ENCODE assay signal across 10 cellular contexts in the genomic region with DNA sequence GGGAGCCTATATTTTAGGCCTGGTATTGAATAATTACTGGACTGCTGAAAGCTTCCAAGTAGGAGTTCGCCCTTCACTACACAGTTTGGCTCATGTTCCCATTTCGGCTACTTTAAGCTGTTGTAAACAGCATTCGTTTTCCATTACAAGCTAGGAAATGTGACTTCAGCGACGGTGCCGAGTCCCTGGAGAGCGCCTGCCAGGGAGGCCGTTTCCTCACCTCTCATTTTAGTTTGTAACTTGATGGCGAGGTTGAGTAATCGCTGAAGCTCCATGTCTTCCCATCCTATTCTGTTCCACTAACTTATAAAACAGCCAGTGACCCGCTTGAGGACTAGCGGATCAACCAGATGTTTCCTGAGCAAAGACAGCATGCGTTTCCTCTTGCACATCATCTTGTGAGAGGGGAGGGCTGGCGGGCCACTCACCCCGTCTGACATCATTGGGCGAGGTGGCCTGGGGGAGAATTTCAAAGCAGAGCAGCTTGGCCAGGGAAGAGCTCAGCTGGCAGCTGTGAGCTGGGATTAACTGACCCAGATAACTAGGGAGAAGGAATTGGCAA. TPM values are rescaled to one million over a fixed set of nuclear protein-coding genes. Genes with fewer than 3 reads are reported as not detected.
A peak's percentile ranks its signal among the peaks of the same experiment; 100 is the strongest.
DNase-seq lines count a peak whose midpoint lies in the region; ATAC-seq and TF ChIP-seq lines count a peak whose summit lies in the region.
"Had no signal": no experiment of that assay in that cellular context is flagged by ENCODE, and none has a peak within 500 bp of the region (broad histone marks: within the 10 kb centered on the region; RNA-seq: fewer than 3 reads in every experiment).

No MANE protein-coding gene starts in this region.

- no peak for TF ChIP-seq CTCF in BJ (IDR thresholded peaks at IDR 0.05; ENCODE audit: insufficient read depth, low read depth, low read length)

- H3K4me3 ChIP-seq in BJ (ENCODE audit: low read depth, low read length), result no peak overlapping the region

- POLR2A ChIA-PET in BJ (lab: Charles Lee), result no interaction called here

- H3K36me3 ChIP-seq in BJ (ENCODE audit: control insufficient read depth, insufficient read depth, low read length), result no peaks in the 10 kb centered on the region

- no peaks in the 10 kb centered on the region; the same call in 1 of the 2 replicates for H3K27me3 ChIP-seq in BJ (ENCODE audit: control insufficient read depth, insufficient read depth, low read length)

- peak; percentile 40 for DNase-seq in BJ (ENCODE audit: low read depth)
- peak; percentile 54 for DNase-seq in NCI-H2029 (lab: John Stamatoyannopoulos, UW)
- peak; percentile 85 for DNase-seq in fibroblast of gingiva (ENCODE audit: low read depth)
- DNase-seq in mucosa of gallbladder (ENCODE audit: low spot score), result peak; percentile 58
- DNase-seq in 8988T, result no peak
- DNase-seq in SKM-1 treated with dmso at 0.1 percent for 144 hours (lab: John Stamatoyannopoulos, UW; ENCODE audit: unreplicated experiment), result no peak
- DNase-seq: NCI-H2171 treated with DMSO at 0.1 percent for 48 hours, T-helper 17 cell had no signal

- ATAC-seq in HG03460 (IDR thresholded peaks at IDR 0.05; ENCODE audit: unreplicated experiment) (no peak), HG02610 (IDR thresholded peaks at IDR 0.05; ENCODE audit: unreplicated experiment) (no peak)
- ATAC-seq: T-helper 17 cell had no signal

- CTCF ChIA-PET in BJ (lab: Yijun Ruan, JAX), result interaction anchor here (0.7 to 7.2 kb wide), 7 partner anchors 9 to 425 kb away, joined by 3 to 47 read pairs (median 3); no protein-coding TSS in a partner anchor

RNA-seq across cellular contexts. Expression of a gene that starts 32.9 kb away (rescaled TPM):
- 10.2 and 13.3 TPM in 2 replicates for polyA plus RNA-seq in BJ (2011; rRNA removed)
- 6.7 and 6.8 TPM in 2 replicates for polyA minus RNA-seq in BJ (2011; rRNA and poly(A)+ RNA removed)
- 18.8 TPM for total RNA-seq in mucosa of gallbladder

Comparison
In these comparisons a context has a peak if more than half of its experiments do, and no peak if none do; other contexts are left out.
1. DNase-seq: peak in BJ (single experiment), NCI-H2029 (single experiment), fibroblast of gingiva (single experiment) and mucosa of gallbladder (single experiment); none in 8988T (single experiment) and SKM-1 treated with dmso at 0.1 percent for 144 hours (single experiment).